ENCODE assay signal across 26 cellular contexts in genomic region chr4:97841512-97841911, GRCh38.
DNase-seq lines count a peak whose midpoint lies in the region; ATAC-seq, FAIRE-seq and TF ChIP-seq lines count a peak whose summit lies in the region.
"Had no signal": no experiment of that assay in that cellular context is flagged by ENCODE, and none has a peak within 500 bp of the region (broad histone marks: within the 10 kb centered on the region; RNA-seq: fewer than 3 reads in every experiment).

No MANE protein-coding gene starts in this region.

- intact Hi-C loops in kidney (cut with DNase I): no loop called here

- peak overlapping the region in 1 of 2 donors; percentile 10 for H3K27ac ChIP-seq in kidney (ENCODE audit: low read depth in 2 of 2, low read length in 2 of 2)
- H3K27ac ChIP-seq: BLaER1 had no signal

- peaks cover 0 to 6% of the 10 kb centered on the region in 2 donors for H3K4me1 ChIP-seq in kidney (ENCODE audit: control insufficient read depth in 1 of 2, insufficient read depth in 1 of 2, low read depth in 1 of 2, low read length in 2 of 2)
- H3K4me1 ChIP-seq: BE2C, BLaER1 had no signal

- H3K4me3 ChIP-seq in epithelial cell of proximal tubule (ENCODE audit: low read depth, low read length) (no peak overlapping the region), kidney (ENCODE audit: low read length in 2 of 2) (no peak overlapping the region)
- H3K4me3 ChIP-seq: BLaER1, GM12878 had no signal

- H3K36me3 ChIP-seq in kidney (ENCODE audit: control insufficient read depth in 1 of 2, insufficient read depth in 2 of 2, low read length in 2 of 2): no peaks in the 10 kb centered on the region
- H3K36me3 ChIP-seq: BE2C, BLaER1 had no signal

- H3K9ac ChIP-seq in kidney (ENCODE audit: low read length in 2 of 2): no peak overlapping the region
- H3K9ac ChIP-seq: BLaER1 had no signal

- peak; percentile 93 for FAIRE-seq in kidney (lab: Jason Lieb, UNC)
- FAIRE-seq: A204.1, GM12878, GM12892 had no signal

- DNase-seq in epithelial cell of proximal tubule (ENCODE audit: low read depth): peak; percentile 9
- no peak for DNase-seq in kidney
- DNase-seq in left lobe of liver (ENCODE audit: low spot score): no peak
- peak; percentile 30 for DNase-seq in renal cortical epithelial cell (ENCODE audit: low read depth)
- no peak for DNase-seq in NCI-H1048 (lab: John Stamatoyannopoulos, UW)
- DNase-seq in HCEC 1CT: no peak
- DNase-seq: 8988T; ACHN; BE2C; C1 segment of cervical spinal cord; CD4-positive, alpha-beta memory T cell; CD4-positive, CD25-positive, alpha-beta regulatory T cell; CD8-positive, alpha-beta memory T cell; COR-L47; DMS 273 treated with DMSO at 0.1 percent for 48 hours; DMS153; DMS53; DMS79; DND-41; EL; GDM1 had no signal

- TF ChIP-seq CTCF in epithelial cell of proximal tubule (conservative IDR thresholded peaks at IDR 0.05; ENCODE audit: low read depth, low read length): no peak
- TF ChIP-seq CTCF in kidney (IDR thresholded peaks at IDR 0.05; ENCODE audit: borderline replicate concordance, extremely low read depth, insufficient read depth): no peak

- ATAC-seq in left lobe of liver (peak; percentile 98), GM18861 (IDR thresholded peaks at IDR 0.05; ENCODE audit: unreplicated experiment) (no peak)
- ATAC-seq: GM12878 had no signal

- no peaks in the 10 kb centered on the region for H3K9me3 ChIP-seq in kidney (ENCODE audit: control insufficient read depth in 1 of 2, low read length in 2 of 2)
- H3K9me3 ChIP-seq: BE2C, BLaER1 had no signal

Comparison
In these comparisons a context has a peak if more than half of its experiments do, and no peak if none do; other contexts are left out.
1. DNase-seq: peak in epithelial cell of proximal tubule (single experiment) and renal cortical epithelial cell (single experiment); none in kidney (single experiment), left lobe of liver (single experiment), NCI-H1048 (single experiment) and HCEC 1CT (single experiment).